8 cellular contexts compared by ENCODE assay signal in genomic region chr13:112510002-112510780, GRCh38.
DNase-seq lines count a peak whose midpoint lies in the region; ATAC-seq and TF ChIP-seq lines count a peak whose summit lies in the region.

No MANE protein-coding gene starts in this region.

- no peaks in the 10 kb centered on the region for H3F3A ChIP-seq in DOHH2 (ENCODE audit: control insufficient read depth, insufficient read depth)

- no peak overlapping the region for H2AFZ ChIP-seq in neuronal stem cell (ENCODE audit: low read length)

- peak; percentile 46 for TF ChIP-seq CTCF in DOHH2 (IDR thresholded peaks at IDR 0.05; ENCODE audit: low read depth, low read length, poor library complexity, severe bottlenecking)
- TF ChIP-seq CTCF in Panc1 (IDR thresholded peaks at IDR 0.05): peak; percentile 52

- H2BK15ac ChIP-seq in neuronal stem cell (ENCODE audit: low read length): no peak overlapping the region

- no peak overlapping the region for H4K8ac ChIP-seq in neuronal stem cell (ENCODE audit: low read depth, low read length)

- no peaks in the 10 kb centered on the region for H4K20me1 ChIP-seq in DOHH2 (ENCODE audit: control insufficient read depth, insufficient read depth, low read depth, low read length)

- in situ Hi-C loops in Panc1 (cut with HindIII; ENCODE audit: low pct_unique_long_range_greater_than_20kb, low sequenced_read_pairs): no loop called here

- no peak overlapping the region for H4K91ac ChIP-seq in neuronal stem cell (ENCODE audit: low read depth, low read length, poor library complexity)

- CTCF ChIA-PET in Panc1 (lab: Charles Lee): no interaction called here

- H2AK5ac ChIP-seq in neuronal stem cell (ENCODE audit: low read depth, low read length): no peak overlapping the region

- H3K4me2 ChIP-seq in DOHH2 (ENCODE audit: low read length) (no peak overlapping the region), neuronal stem cell (ENCODE audit: insufficient read depth, low read length, poor library complexity, severe bottlenecking) (no peak overlapping the region)

- POLR2A ChIA-PET in Panc1 (lab: Charles Lee): no interaction called here

- H3K18ac ChIP-seq in neuronal stem cell (ENCODE audit: low read length): no peak overlapping the region

- WGBS in HUES64: 67% methylated on average over 13 of the region's 15 CpGs
- no CpG with 5 or more reads among the region's 15 CpGs for WGBS in neuronal stem cell (ENCODE audit: extremely low coverage in 2 of 2, insufficient read length in 2 of 2, insufficient replicate concordance in 1 of 2), 2 donors

- H3K4me1 ChIP-seq in DOHH2 (ENCODE audit: control insufficient read depth, low read length): no peaks in the 10 kb centered on the region
- no peaks in the 10 kb centered on the region; the same call in 1 of the 2 replicates for H3K4me1 ChIP-seq in HUES64 (ENCODE audit: insufficient read depth, low read length)
- no peaks in the 10 kb centered on the region for H3K4me1 ChIP-seq in Panc1 (ENCODE audit: control insufficient read depth, insufficient read depth, low read length)
- no peaks in the 10 kb centered on the region for H3K4me1 ChIP-seq in neuronal stem cell (ENCODE audit: control insufficient read depth in 2 of 2, insufficient read depth in 1 of 2, low read depth in 1 of 2, low read length in 2 of 2)

- peaks cover 1% of the 10 kb centered on the region for H3K79me1 ChIP-seq in neuronal stem cell (ENCODE audit: low read depth, low read length)

- intact Hi-C loops in Panc1 (cut with micrococcal nuclease; ENCODE audit: unreplicated experiment): no loop called here

- no peaks in the 10 kb centered on the region for H3K9me3 ChIP-seq in DOHH2 (ENCODE audit: control insufficient read depth, insufficient read depth, low read length)
- H3K9me3 ChIP-seq in HUES64 (ENCODE audit: insufficient read depth, low read depth, low read length): no peaks in the 10 kb centered on the region
- H3K9me3 ChIP-seq in Panc1 (ENCODE audit: control insufficient read depth, insufficient read depth, low read depth, low read length): no peaks in the 10 kb centered on the region
- H3K9me3 ChIP-seq in neuronal stem cell (replicated peaks in 1 of 2; ENCODE audit: control insufficient read depth in 2 of 2, insufficient read depth in 1 of 2, low read depth in 1 of 2, low read length in 2 of 2): no peaks in the 10 kb centered on the region

- H2BK5ac ChIP-seq in neuronal stem cell (ENCODE audit: low read length): no peak overlapping the region

- H3K23ac ChIP-seq in neuronal stem cell (ENCODE audit: low read depth, low read length, poor library complexity): no peak overlapping the region

- no peak overlapping the region for H3K14ac ChIP-seq in neuronal stem cell (ENCODE audit: low read length)

- no peak overlapping the region for H3K9ac ChIP-seq in HUES64 (ENCODE audit: low read depth, low read length)
- H3K9ac ChIP-seq in neuronal stem cell (ENCODE audit: low read depth, low read length, poor library complexity): no peak overlapping the region

- DNase-seq in Panc1 (ENCODE audit: low read depth, low spot score) (no peak), fibroblast of gingiva (ENCODE audit: low read depth) (peak; percentile 72), neuronal stem cell (ENCODE audit: low spot score) (peak; percentile 62)
- DNase-seq in stimulated activated CD4-positive, alpha-beta T cell treated with anti-CD3 and anti-CD28 coated beads, Interleukin-12 subunit alpha, Interleukin-12 subunit beta, amount 100 ng/mL, for 4 hours: no peak

- peak; percentile 90 for ATAC-seq in Panc1
- no peak for ATAC-seq in GM21390 (IDR thresholded peaks at IDR 0.05; ENCODE audit: unreplicated experiment)
- ATAC-seq in HG02885 (IDR thresholded peaks at IDR 0.05; ENCODE audit: poor library complexity, unreplicated experiment): no peak

- no peak overlapping the region for H3K4ac ChIP-seq in neuronal stem cell (ENCODE audit: low read length)

- H3K27ac ChIP-seq in DOHH2 (ENCODE audit: low read depth, low read length): no peak overlapping the region
- H3K27ac ChIP-seq in HUES64 (ENCODE audit: low read depth, low read length): peak overlapping the region; percentile 10; the same call in 1 of the 2 replicates
- H3K27ac ChIP-seq in Panc1 (ENCODE audit: low read length): no peak overlapping the region
- H3K27ac ChIP-seq in neuronal stem cell (replicated peaks; ENCODE audit: low read length): no peak overlapping the region

- no peak overlapping the region for H3K4me3 ChIP-seq in DOHH2 (ENCODE audit: low read length)
- no peak overlapping the region for H3K4me3 ChIP-seq in HUES64 (ENCODE audit: low read length)
- no peak overlapping the region for H3K4me3 ChIP-seq in Panc1 (ENCODE audit: low read depth in 2 of 2, low read length in 2 of 2)
- no peak overlapping the region for H3K4me3 ChIP-seq in neuronal stem cell (ENCODE audit: low read length in 2 of 2)

- BruUV-seq in Panc1 (replicated peaks; lab: Mats Ljungman, UMichigan): no TSS peak

- H3K9me2 ChIP-seq in DOHH2 (replicated peaks; ENCODE audit: control insufficient read depth, low read length): no peaks in the 10 kb centered on the region

- H2BK12ac ChIP-seq in neuronal stem cell (ENCODE audit: low read length): no peak overlapping the region

- H3K36me3 ChIP-seq in DOHH2 (ENCODE audit: control insufficient read depth, low read length) (peaks cover 84% of the 10 kb centered on the region), HUES64 (ENCODE audit: insufficient read depth, low read length) (peaks cover 41% of the 10 kb centered on the region), Panc1 (ENCODE audit: control insufficient read depth, insufficient read depth, low read length) (no peaks in the 10 kb centered on the region; the same call in 1 of the 2 replicates), neuronal stem cell (replicated peaks in 1 of 2; ENCODE audit: control insufficient read depth in 2 of 2, insufficient read depth in 2 of 2, low read length in 2 of 2) (peaks cover 14 to 88% of the 10 kb centered on the region in 2 donors)

- no peak overlapping the region for H2BK120ac ChIP-seq in neuronal stem cell (ENCODE audit: low read depth, low read length)

- no peaks in the 10 kb centered on the region for H3K79me2 ChIP-seq in DOHH2 (ENCODE audit: control insufficient read depth, low read length)

- H3K27me3 ChIP-seq in DOHH2 (ENCODE audit: control insufficient read depth, low read length) (no peaks in the 10 kb centered on the region), HUES64 (ENCODE audit: insufficient read depth, low read length) (no peaks in the 10 kb centered on the region), Panc1 (ENCODE audit: control insufficient read depth, insufficient read depth, low read length) (no peaks in the 10 kb centered on the region), neuronal stem cell (ENCODE audit: control insufficient read depth in 3 of 3, insufficient read depth in 3 of 3, low read depth in 1 of 3, low read length in 3 of 3) (no peaks in the 10 kb centered on the region)

Comparison
In these comparisons a context has a peak if more than half of its experiments do, and no peak if none do; other contexts are left out.
1. DNase-seq: peak in fibroblast of gingiva (single experiment) and neuronal stem cell (single experiment); none in Panc1 (single experiment) and stimulated activated CD4-positive, alpha-beta T cell treated with anti-CD3 and anti-CD28 coated beads, Interleukin-12 subunit alpha, Interleukin-12 subunit beta, amount 100 ng/mL, for 4 hours (single experiment).